In genomic region chr1:93042134-93042821, GRCh38 we compare ENCODE assay signal across 8 cellular contexts. TPM values are rescaled to one million over a fixed set of nuclear protein-coding genes. Genes with fewer than 3 reads are reported as not detected.
DNase-seq lines count a peak whose midpoint lies in the region; ATAC-seq and TF ChIP-seq lines count a peak whose summit lies in the region.

No MANE protein-coding gene starts in this region.

- H3K27me3 Mint-ChIP-seq in activated B cell treated with CpG ODN at 0.5 μM for 24 hours, result no peaks in the 10 kb centered on the region

- peak overlapping the region; percentile 50 for H3K4me2 ChIP-seq in osteoblast (ENCODE audit: insufficient read depth, low read length)

- no peaks in the 10 kb centered on the region for H3K9me3 Mint-ChIP-seq in activated B cell treated with CpG ODN at 0.5 μM for 24 hours

- POLR2A ChIA-PET in activated B cell treated with CpG ODN at 0.5 μM for 24 hours (lab: Charles Lee), result interaction anchor here (1.0 to 1.1 kb wide), 2 partner anchors 8 to 36 kb away, joined by 4 read pairs; no protein-coding TSS in a partner anchor

- TF ChIP-seq CTCF in activated B cell treated with CpG ODN at 0.5 μM for 24 hours (IDR thresholded peaks at IDR 0.05), result no peak
- TF ChIP-seq CTCF in osteoblast (IDR thresholded peaks at IDR 0.05; ENCODE audit: extremely low read depth, low read depth, low read length), result no peak
- no peak for TF ChIP-seq CTCF in heart left ventricle (IDR thresholded peaks at IDR 0.05)

- peak overlapping the region; percentile 6 for H2AFZ ChIP-seq in osteoblast (ENCODE audit: low read length)

- WGBS in heart left ventricle, 4 donors, result 76 to 81% (median 79%) methylated on average over 8 of the region's 8 CpGs

- H3K36me3 Mint-ChIP-seq in activated B cell treated with CpG ODN at 0.5 μM for 24 hours (ENCODE audit: low read depth), result no peaks in the 10 kb centered on the region

- H3K4me1 ChIP-seq in osteoblast (ENCODE audit: insufficient read depth, low read length) (no peaks in the 10 kb centered on the region), heart left ventricle (peaks cover 0 to 5% (median 0%) of the 10 kb centered on the region in 12 donors)

- peak overlapping the region; percentile 80 for H3K27ac Mint-ChIP-seq in activated B cell treated with CpG ODN at 0.5 μM for 24 hours

- H3K4me3 ChIP-seq in osteoblast (ENCODE audit: insufficient read depth, low read length) (peak overlapping the region; percentile 11), heart left ventricle (peak overlapping the region in 1 of 12 donors; percentile 12)

- H4K20me1 ChIP-seq in osteoblast (ENCODE audit: insufficient read depth, low read length), result no peaks in the 10 kb centered on the region

- no peaks in the 10 kb centered on the region for H3K27me3 ChIP-seq in osteoblast (ENCODE audit: insufficient read depth, low read length)
- H3K27me3 ChIP-seq in heart left ventricle, result no peaks in the 10 kb centered on the region

- no peaks in the 10 kb centered on the region for H3K9me3 ChIP-seq in osteoblast (ENCODE audit: low read depth, low read length)
- no peaks in the 10 kb centered on the region for H3K9me3 ChIP-seq in heart left ventricle

- DNase-seq in stimulated activated CD4-positive, alpha-beta T cell treated with anti-CD3 and anti-CD28 coated beads, Interleukin-1b, Interleukin-23, amount 100 ng/mL, for 48 hours, result peak; percentile 13
- DNase-seq in stimulated activated CD4-positive, alpha-beta T cell treated with anti-CD3 and anti-CD28 coated beads, Interleukin-2, amount 100 ng/mL, for 48 hours, result no peak
- DNase-seq in activated B cell treated with CpG ODN at 0.5 μM for 24 hours (no peak), osteoblast (ENCODE audit: insufficient read length, low spot score, missing footprints) (no peak), heart left ventricle (no peak), Right ventricle myocardium superior (no peak)

- no peak for TF ChIP-seq POLR2A in heart left ventricle (IDR thresholded peaks at IDR 0.05)

- CTCF ChIA-PET in activated B cell treated with CpG ODN at 0.5 μM for 24 hours (lab: Charles Lee), result no interaction called here

- H3K79me2 ChIP-seq in osteoblast (ENCODE audit: insufficient read depth, low read length), result no peaks in the 10 kb centered on the region

- H3K36me3 ChIP-seq in osteoblast (ENCODE audit: insufficient read depth, low read length) (no peaks in the 10 kb centered on the region), heart left ventricle (no peaks in the 10 kb centered on the region)

- intact Hi-C loops in activated B cell treated with CpG ODN at 0.5 μM for 24 hours (cut with micrococcal nuclease), result loop anchor here (2.0 kb wide), 1 partner anchor 37 kb away; the partner anchor contains the start of gene MTF2
- intact Hi-C loops in heart left ventricle (cut with DNase I), result no loop called here
- intact Hi-C loops in Right ventricle myocardium superior (cut with DNase I), result no loop called here

- peaks cover 25% of the 10 kb centered on the region for H3K4me1 Mint-ChIP-seq in activated B cell treated with CpG ODN at 0.5 μM for 24 hours

- peak; percentile 79 for ATAC-seq in HG03095 (IDR thresholded peaks at IDR 0.05; ENCODE audit: unreplicated experiment)
- peak; percentile 88 for ATAC-seq in activated B cell treated with CpG ODN at 0.5 μM for 24 hours (ENCODE audit: low read depth)
- ATAC-seq in heart left ventricle, result no peak
- ATAC-seq in Right ventricle myocardium superior (ENCODE audit: poor library complexity), result no peak
- ATAC-seq in HG03139 (IDR thresholded peaks at IDR 0.05; ENCODE audit: unreplicated experiment), result no peak

- H3K27ac ChIP-seq in osteoblast (ENCODE audit: low read depth, low read length) (no peak overlapping the region), heart left ventricle (peak overlapping the region in 1 of 12 donors; percentile 51)

- peak overlapping the region; percentile 75 for H3K4me3 Mint-ChIP-seq in activated B cell treated with CpG ODN at 0.5 μM for 24 hours

RNA-seq across cellular contexts. Expression of gene MTF2, which starts 36.8 kb away (rescaled TPM):
- total RNA-seq in activated B cell treated with CpG ODN at 0.5 μM for 24 hours (49.1 and 59.7 TPM in 2 replicates), osteoblast (15.9 and 21.8 TPM in 2 replicates), heart left ventricle (10 to 100 TPM in 2 of 9 donors, 1 to 10 TPM in 7; 4.8 to 11.4 (median 8.0) TPM), Right ventricle myocardium superior (8.1 TPM)
- 1 to 10 TPM; 5.7 to 5.9 TPM for polyA plus RNA-seq in heart left ventricle

Comparison
In these comparisons a context has a peak if more than half of its experiments do, and no peak if none do; other contexts are left out.
1. ATAC-seq: peak in HG03095 (single experiment) and activated B cell treated with CpG ODN at 0.5 μM for 24 hours (single experiment); none in heart left ventricle (0 of 4), Right ventricle myocardium superior (single experiment) and HG03139 (single experiment).